Comparison of ENCODE assay signal across 19 cellular contexts in genomic region chr2:180644709-180645108, GRCh38.
DNase-seq lines count a peak whose midpoint lies in the region; ATAC-seq and TF ChIP-seq lines count a peak whose summit lies in the region.
"Had no signal": no experiment of that assay in that cellular context is flagged by ENCODE, and none has a peak within 500 bp of the region (broad histone marks: within the 10 kb centered on the region; RNA-seq: fewer than 3 reads in every experiment).

No MANE protein-coding gene starts in this region.

- no peaks in the 10 kb centered on the region for H3K27me3 ChIP-seq in RWPE2 (ENCODE audit: insufficient read depth, poor library complexity, severe bottlenecking)
- H3K27me3 ChIP-seq in fibroblast of lung (ENCODE audit: control insufficient read depth, insufficient read depth, low read length) = no peaks in the 10 kb centered on the region
- H3K27me3 ChIP-seq: heart left ventricle, SJSA1, upper lobe of left lung had no signal

- no peak overlapping the region for H3K4me3 ChIP-seq in RWPE2 (ENCODE audit: severe bottlenecking)
- no peak overlapping the region for H3K4me3 ChIP-seq in fibroblast of lung (replicated peaks in 1 of 4; ENCODE audit: control extremely low read depth in 1 of 4, insufficient read depth in 1 of 4, low read depth in 3 of 4, low read length in 4 of 4)
- no peak overlapping the region for H3K4me3 ChIP-seq in skeletal muscle cell (ENCODE audit: low read depth, low read length)
- H3K4me3 ChIP-seq: heart left ventricle, K562, SJSA1, upper lobe of left lung had no signal

- no peak overlapping the region for H2AFZ ChIP-seq in fibroblast of lung (ENCODE audit: low read length)

- H3K4me2 ChIP-seq in fibroblast of lung (ENCODE audit: extremely low read depth, insufficient read depth, low read length) = no peak overlapping the region

- peak; percentile 88 for ATAC-seq in RWPE2 (ENCODE audit: low read depth)
- no peak for ATAC-seq in HG02610 (IDR thresholded peaks at IDR 0.05; ENCODE audit: unreplicated experiment)
- ATAC-seq: activated CD4-positive, alpha-beta T cell treated with anti-CD3 and anti-CD28 coated beads for 36 hours; HCT116; heart left ventricle; K562; stimulated activated naive B cell treated with anti-CD40 and anti-IgM and Interleukin-4, amounts not matched to agents 10 μg/mL and 1 μg/mL and 100 μg/mL, for 72 hours had no signal

- H4K20me1 ChIP-seq in fibroblast of lung (ENCODE audit: control insufficient read depth, extremely low read depth, insufficient read depth, low read length) = no peaks in the 10 kb centered on the region

- H3K4me1 ChIP-seq in RWPE2 (ENCODE audit: insufficient read depth, poor library complexity, severe bottlenecking) (peaks cover 4% of the 10 kb centered on the region), fibroblast of lung (ENCODE audit: control insufficient read depth, extremely low read depth, insufficient read depth, low read length) (no peaks in the 10 kb centered on the region)
- H3K4me1 ChIP-seq: SJSA1, upper lobe of left lung had no signal

- H3K9me3 ChIP-seq in RWPE2 (ENCODE audit: severe bottlenecking) (no peaks in the 10 kb centered on the region), fibroblast of lung (ENCODE audit: control insufficient read depth, insufficient read depth, low read depth, low read length) (no peaks in the 10 kb centered on the region)
- H3K9me3 ChIP-seq: SJSA1, upper lobe of left lung had no signal

- no peaks in the 10 kb centered on the region for H3K79me2 ChIP-seq in fibroblast of lung (ENCODE audit: control insufficient read depth, insufficient read depth, low read length)

- H3K27ac ChIP-seq in RWPE2 (ENCODE audit: poor library complexity, severe bottlenecking) (peak overlapping the region; percentile 55), fibroblast of lung (ENCODE audit: insufficient read depth, low read length) (no peak overlapping the region)
- H3K27ac ChIP-seq: 22Rv1, heart left ventricle, SJSA1, upper lobe of left lung had no signal

- peak; percentile 13 for DNase-seq in NCI-H82 (lab: John Stamatoyannopoulos, UW)
- no peak for DNase-seq in NCI-H82 treated with DMSO at 0.1 percent for 48 hours (lab: John Stamatoyannopoulos, UW; ENCODE audit: unreplicated experiment)
- DNase-seq in RWPE2 (ENCODE audit: low spot score) = no peak
- peak; percentile 89 to 93 for DNase-seq in fibroblast of lung (ENCODE audit: low read depth in 2 of 2)
- DNase-seq in skeletal muscle cell (ENCODE audit: low read depth) = peak; percentile 48
- no peak for DNase-seq in AG08396 (ENCODE audit: low spot score)
- no peak for DNase-seq in activated CD4-positive, alpha-beta T cell treated with anti-CD3 and anti-CD28 coated beads, Interleukin-2, amount 50 U/mL, for 1 hour
- DNase-seq: activated CD4-positive, alpha-beta T cell treated with anti-CD3 and anti-CD28 coated beads for 36 hours; activated T-cell treated with anti-CD3 and anti-CD28 coated beads for 4 hours; heart left ventricle; NCI-H1417; stimulated activated naive B cell treated with anti-CD40 and anti-IgM and Interleukin-4, amounts not matched to agents 10 μg/mL and 1 μg/mL and 100 μg/mL, for 72 hours; T-helper 9 cell; upper lobe of left lung had no signal

- TF ChIP-seq CTCF in RWPE2 (IDR thresholded peaks at IDR 0.05; ENCODE audit: poor library complexity, severe bottlenecking) (no peak), fibroblast of lung (conservative IDR thresholded peaks at IDR 0.05 in 1 of 2, IDR thresholded peaks at IDR 0.05 in 1 of 2; ENCODE audit: low read depth in 1 of 2, low read length in 2 of 2) (no peak)

- H3K9ac ChIP-seq in fibroblast of lung (ENCODE audit: insufficient read depth, low read length) = no peak overlapping the region

- H3K36me3 ChIP-seq in RWPE2 (ENCODE audit: low read depth) (no peaks in the 10 kb centered on the region), fibroblast of lung (ENCODE audit: control insufficient read depth, insufficient read depth, low read length) (no peaks in the 10 kb centered on the region)
- H3K36me3 ChIP-seq: heart left ventricle, SJSA1, upper lobe of left lung had no signal

Comparison
In these comparisons a context has a peak if more than half of its experiments do, and no peak if none do; other contexts are left out.
1. DNase-seq: peak in NCI-H82 (single experiment), fibroblast of lung (2 of 2) and skeletal muscle cell (single experiment); none in NCI-H82 treated with DMSO at 0.1 percent for 48 hours (single experiment), RWPE2 (single experiment), AG08396 (single experiment) and activated CD4-positive, alpha-beta T cell treated with anti-CD3 and anti-CD28 coated beads, Interleukin-2, amount 50 U/mL, for 1 hour (single experiment).